ENCODE assay signal across 21 cellular contexts in the genomic region with DNA sequence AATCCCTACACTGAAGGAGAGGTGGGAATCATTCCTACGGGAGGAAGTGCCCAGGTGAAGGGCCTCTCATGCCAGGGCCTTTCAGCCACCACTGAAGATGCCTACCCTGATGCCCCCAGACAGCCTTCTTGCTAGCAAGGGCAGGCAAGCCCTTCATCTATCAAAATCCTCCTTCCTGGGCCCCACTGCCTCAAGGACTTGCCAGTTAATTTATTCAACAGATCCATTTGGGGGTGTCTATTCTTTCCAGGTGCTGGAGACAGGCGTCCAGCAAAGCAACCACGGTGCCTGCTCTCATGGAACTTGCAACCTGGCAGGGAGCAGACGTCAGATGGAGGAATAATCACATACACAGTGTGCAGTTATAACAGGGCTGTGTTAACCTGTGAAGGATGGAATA.
DNase-seq lines count a peak whose midpoint lies in the region; ATAC-seq and TF ChIP-seq lines count a peak whose summit lies in the region.
"Had no signal": no experiment of that assay in that cellular context is flagged by ENCODE, and none has a peak within 500 bp of the region (broad histone marks: within the 10 kb centered on the region; RNA-seq: fewer than 3 reads in every experiment).

No MANE protein-coding gene starts in this region.

- H3F3A ChIP-seq in neural progenitor cell (ENCODE audit: low read depth) = no peaks in the 10 kb centered on the region

- peaks cover 3% of the 10 kb centered on the region for H3K27me3 Mint-ChIP-seq in neural progenitor cell (ENCODE audit: insufficient read depth, low read depth)

- no peak overlapping the region for H3K4me3 Mint-ChIP-seq in neural progenitor cell

- DNase-seq in NCI-H524 treated with DMSO at 0.1 percent for 48 hours (lab: John Stamatoyannopoulos, UW) (peak; percentile 56), NCI-H524 (lab: John Stamatoyannopoulos, UW) (no peak), right atrium auricular region (ENCODE audit: low spot score) (peak; percentile 9), cardiac septum (ENCODE audit: low spot score) (no peak), neural progenitor cell (ENCODE audit: low spot score) (no peak), AG08396 (ENCODE audit: low spot score) (no peak)
- DNase-seq: 8988T, ACHN, DMS153, DND-41, MV-4-11, NCI-H1105, NCI-H1436 treated with DMSO at 0.1 percent for 48 hours, NCI-H187 treated with DMSO at 0.1 percent for 48 hours, NCI-H446, NCI-H526 treated with DMSO at 0.1 percent for 48 hours, Right ventricle myocardium superior, RPMI8226 had no signal

- TF ChIP-seq CTCF in right atrium auricular region (IDR thresholded peaks at IDR 0.05) = no peak
- TF ChIP-seq CTCF in neural progenitor cell (IDR thresholded peaks at IDR 0.05) = no peak

- H3K4me1 ChIP-seq in right atrium auricular region (no peaks in the 10 kb centered on the region), neural progenitor cell (no peaks in the 10 kb centered on the region)
- H3K4me1 ChIP-seq: SJSA1 had no signal

- H3K36me3 ChIP-seq in right atrium auricular region (no peaks in the 10 kb centered on the region), neural progenitor cell (no peaks in the 10 kb centered on the region)
- H3K36me3 ChIP-seq: SJSA1 had no signal

- H3K27ac ChIP-seq in right atrium auricular region (no peak overlapping the region), neural progenitor cell (no peak overlapping the region)
- H3K27ac ChIP-seq: SJSA1 had no signal

- peak overlapping the region; percentile 49 for H3K27ac Mint-ChIP-seq in neural progenitor cell

- H3K9me3 Mint-ChIP-seq in neural progenitor cell = peaks cover 2% of the 10 kb centered on the region

- H3K9ac ChIP-seq in neural progenitor cell = no peak overlapping the region

- no peaks in the 10 kb centered on the region for H3K36me3 Mint-ChIP-seq in neural progenitor cell

- no peak overlapping the region for H3K4me2 ChIP-seq in neural progenitor cell

- H3K4me3 ChIP-seq in right atrium auricular region (no peak overlapping the region), neural progenitor cell (no peak overlapping the region)
- H3K4me3 ChIP-seq: K562, SJSA1 had no signal

- no peaks in the 10 kb centered on the region for H3K4me1 Mint-ChIP-seq in neural progenitor cell

- ATAC-seq in GM18511 (IDR thresholded peaks at IDR 0.05; ENCODE audit: unreplicated experiment) = no peak
- ATAC-seq: K562 had no signal

- H3K9me3 ChIP-seq in right atrium auricular region (no peaks in the 10 kb centered on the region), neural progenitor cell (ENCODE audit: low read depth) (no peaks in the 10 kb centered on the region)
- H3K9me3 ChIP-seq: SJSA1 had no signal

- H3K79me2 ChIP-seq in neural progenitor cell (ENCODE audit: low read depth) = no peaks in the 10 kb centered on the region

- H2AFZ ChIP-seq in neural progenitor cell (replicated peaks) = no peak overlapping the region

- H3K27me3 ChIP-seq in right atrium auricular region = no peaks in the 10 kb centered on the region
- no peaks in the 10 kb centered on the region for H3K27me3 ChIP-seq in neural progenitor cell
- H3K27me3 ChIP-seq: SJSA1 had no signal

- H4K20me1 ChIP-seq in neural progenitor cell (ENCODE audit: low read depth) = no peaks in the 10 kb centered on the region

- intact Hi-C loops in cardiac septum (cut with DNase I) = no loop called here

Comparison
In these comparisons a context has a peak if more than half of its experiments do, and no peak if none do; other contexts are left out.
1. DNase-seq: peak in NCI-H524 treated with DMSO at 0.1 percent for 48 hours (single experiment) and right atrium auricular region (single experiment); none in NCI-H524 (0 of 2), cardiac septum (single experiment), neural progenitor cell (single experiment) and AG08396 (single experiment).